11 cellular contexts compared by ENCODE assay signal in the genomic region with DNA sequence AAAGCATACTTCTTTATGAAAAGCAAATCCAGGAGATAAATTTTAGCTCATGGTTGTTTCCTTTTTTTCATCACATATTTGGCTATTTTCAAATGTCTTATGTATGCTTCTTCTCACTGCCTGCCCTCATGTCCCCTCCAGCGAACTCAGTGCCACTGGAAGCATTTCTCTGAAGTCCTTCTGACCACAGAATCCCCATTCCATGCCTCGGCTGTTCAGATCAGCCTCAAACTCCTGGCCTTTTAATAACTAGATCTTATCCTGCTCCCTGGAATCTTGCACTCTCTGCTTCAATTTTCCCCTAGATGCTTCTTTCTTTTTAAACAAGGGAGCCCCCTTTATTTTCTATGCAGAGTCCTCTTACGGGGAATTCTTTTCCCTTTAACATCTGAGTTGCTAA. TPM values are rescaled to one million over a fixed set of nuclear protein-coding genes. Genes with fewer than 3 reads are reported as not detected.
DNase-seq lines count a peak whose midpoint lies in the region; ATAC-seq and TF ChIP-seq lines count a peak whose summit lies in the region.
"Had no signal": no experiment of that assay in that cellular context is flagged by ENCODE, and none has a peak within 500 bp of the region (broad histone marks: within the 10 kb centered on the region; RNA-seq: fewer than 3 reads in every experiment).

No MANE protein-coding gene starts in this region.

- H3K4me2 ChIP-seq in skeletal muscle satellite cell (ENCODE audit: low read length): peak overlapping the region; percentile 21

- peaks cover 45% of the 10 kb centered on the region for H3K4me1 Mint-ChIP-seq in HFFc6 (ENCODE audit: low read depth)

- no peak for TF ChIP-seq CTCF in HFFc6 (IDR thresholded peaks at IDR 0.05)
- TF ChIP-seq CTCF in omental fat pad (IDR thresholded peaks at IDR 0.05): no peak

- H3K4me3 ChIP-seq in iPS-18a (ENCODE audit: low read length) (peak overlapping the region; percentile 72), skeletal muscle satellite cell (ENCODE audit: low read length) (no peak overlapping the region)

- H3K36me3 ChIP-seq in iPS-18a (ENCODE audit: control insufficient read depth, low read depth, low read length) (no peaks in the 10 kb centered on the region), skeletal muscle satellite cell (ENCODE audit: insufficient read depth, low read length) (peaks cover 13% of the 10 kb centered on the region)
- H3K36me3 ChIP-seq: pancreas had no signal

- H3K27me3 ChIP-seq in iPS-18a (ENCODE audit: control insufficient read depth, insufficient read depth, low read length): peaks cover 47% of the 10 kb centered on the region
- no peaks in the 10 kb centered on the region for H3K27me3 ChIP-seq in skeletal muscle satellite cell (ENCODE audit: control insufficient read depth, insufficient read depth, low read length)
- H3K27me3 ChIP-seq: pancreas had no signal

- ATAC-seq in SK-N-SH treated with all-trans-retinoic acid at 6 μM for 48 hours (peak; percentile 14), HG02852 (IDR thresholded peaks at IDR 0.05; ENCODE audit: unreplicated experiment) (no peak), omental fat pad (ENCODE audit: low FRiP score) (no peak)

- H3K9ac ChIP-seq in iPS-18a (ENCODE audit: low read length) (no peak overlapping the region), skeletal muscle satellite cell (ENCODE audit: low read depth, low read length) (no peak overlapping the region)

- peak overlapping the region; percentile 54 for H3K27ac Mint-ChIP-seq in HFFc6
- H3K27ac Mint-ChIP-seq: activated B cell treated with CpG ODN at 0.5 μM for 24 hours had no signal

- no peaks in the 10 kb centered on the region for H3K9me3 Mint-ChIP-seq in HFFc6
- H3K9me3 Mint-ChIP-seq: activated B cell treated with CpG ODN at 0.5 μM for 24 hours had no signal

- no peaks in the 10 kb centered on the region for H3K9me3 ChIP-seq in iPS-18a (ENCODE audit: control insufficient read depth, low read depth, low read length)
- no peaks in the 10 kb centered on the region for H3K9me3 ChIP-seq in skeletal muscle satellite cell (replicated peaks; ENCODE audit: low read length)
- H3K9me3 ChIP-seq: pancreas had no signal

- H3K4me1 ChIP-seq in iPS-18a (ENCODE audit: control insufficient read depth, low read depth, low read length): peaks cover 34% of the 10 kb centered on the region
- H3K4me1 ChIP-seq in skeletal muscle satellite cell (ENCODE audit: control insufficient read depth, insufficient read depth, low read length): peaks cover 32% of the 10 kb centered on the region

- H3K27me3 Mint-ChIP-seq in HFFc6 (ENCODE audit: insufficient read depth): no peaks in the 10 kb centered on the region

- H3K4me3 Mint-ChIP-seq in HFFc6: peak overlapping the region; percentile 71
- H3K4me3 Mint-ChIP-seq: activated B cell treated with CpG ODN at 0.5 μM for 24 hours had no signal

- peaks cover 22% of the 10 kb centered on the region for H3K36me3 Mint-ChIP-seq in HFFc6 (ENCODE audit: low read depth)

- H3K27ac ChIP-seq in iPS-18a (ENCODE audit: low read length): no peak overlapping the region
- H3K27ac ChIP-seq: HL-60 had no signal

- no peak for DNase-seq in HFFc6
- DNase-seq in NCI-H2107 treated with DMSO at 0.1 percent for 48 hours (lab: John Stamatoyannopoulos, UW; ENCODE audit: unreplicated experiment): no peak
- no peak for DNase-seq in omental fat pad (ENCODE audit: low spot score)
- DNase-seq: activated B cell treated with CpG ODN at 0.5 μM for 24 hours; activated effector memory CD4-positive, alpha-beta T cell treated with anti-CD3 and anti-CD28 coated beads, Interleukin-2, amount 50 U/mL, for 16 hours had no signal

TF ChIP-seq in SK-N-SH treated with all-trans-retinoic acid at 6 μM for 48 hours, 23 proteins besides CTCF, POLR2A, EP300 and RAD21:
- TF ChIP-seq, protein P1, sequence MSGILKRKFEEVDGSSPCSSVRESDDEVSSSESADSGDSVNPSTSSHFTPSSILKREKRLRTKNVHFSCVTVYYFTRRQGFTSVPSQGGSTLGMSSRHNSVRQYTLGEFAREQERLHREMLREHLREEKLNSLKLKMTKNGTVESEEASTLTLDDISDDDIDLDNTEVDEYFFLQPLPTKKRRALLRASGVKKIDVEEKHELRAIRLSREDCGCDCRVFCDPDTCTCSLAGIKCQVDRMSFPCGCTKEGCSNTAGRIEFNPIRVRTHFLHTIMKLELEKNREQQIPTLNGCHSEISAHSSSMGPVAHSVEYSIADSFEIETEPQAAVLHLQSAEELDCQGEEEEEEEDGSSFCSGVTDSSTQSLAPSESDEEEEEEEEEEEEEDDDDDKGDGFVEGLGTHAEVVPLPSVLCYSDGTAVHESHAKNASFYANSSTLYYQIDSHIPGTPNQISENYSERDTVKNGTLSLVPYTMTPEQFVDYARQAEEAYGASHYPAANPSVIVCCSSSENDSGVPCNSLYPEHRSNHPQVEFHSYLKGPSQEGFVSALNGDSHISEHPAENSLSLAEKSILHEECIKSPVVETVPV (CRISPR knock-in tag; IDR thresholded peaks at IDR 0.05): no peak
- TF ChIP-seq, protein P2, sequence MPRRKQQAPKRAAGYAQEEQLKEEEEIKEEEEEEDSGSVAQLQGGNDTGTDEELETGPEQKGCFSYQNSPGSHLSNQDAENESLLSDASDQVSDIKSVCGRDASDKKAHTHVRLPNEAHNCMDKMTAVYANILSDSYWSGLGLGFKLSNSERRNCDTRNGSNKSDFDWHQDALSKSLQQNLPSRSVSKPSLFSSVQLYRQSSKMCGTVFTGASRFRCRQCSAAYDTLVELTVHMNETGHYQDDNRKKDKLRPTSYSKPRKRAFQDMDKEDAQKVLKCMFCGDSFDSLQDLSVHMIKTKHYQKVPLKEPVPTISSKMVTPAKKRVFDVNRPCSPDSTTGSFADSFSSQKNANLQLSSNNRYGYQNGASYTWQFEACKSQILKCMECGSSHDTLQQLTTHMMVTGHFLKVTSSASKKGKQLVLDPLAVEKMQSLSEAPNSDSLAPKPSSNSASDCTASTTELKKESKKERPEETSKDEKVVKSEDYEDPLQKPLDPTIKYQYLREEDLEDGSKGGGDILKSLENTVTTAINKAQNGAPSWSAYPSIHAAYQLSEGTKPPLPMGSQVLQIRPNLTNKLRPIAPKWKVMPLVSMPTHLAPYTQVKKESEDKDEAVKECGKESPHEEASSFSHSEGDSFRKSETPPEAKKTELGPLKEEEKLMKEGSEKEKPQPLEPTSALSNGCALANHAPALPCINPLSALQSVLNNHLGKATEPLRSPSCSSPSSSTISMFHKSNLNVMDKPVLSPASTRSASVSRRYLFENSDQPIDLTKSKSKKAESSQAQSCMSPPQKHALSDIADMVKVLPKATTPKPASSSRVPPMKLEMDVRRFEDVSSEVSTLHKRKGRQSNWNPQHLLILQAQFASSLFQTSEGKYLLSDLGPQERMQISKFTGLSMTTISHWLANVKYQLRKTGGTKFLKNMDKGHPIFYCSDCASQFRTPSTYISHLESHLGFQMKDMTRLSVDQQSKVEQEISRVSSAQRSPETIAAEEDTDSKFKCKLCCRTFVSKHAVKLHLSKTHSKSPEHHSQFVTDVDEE (CRISPR knock-in tag; IDR thresholded peaks at IDR 0.05): no peak
- TF ChIP-seq, protein P3, sequence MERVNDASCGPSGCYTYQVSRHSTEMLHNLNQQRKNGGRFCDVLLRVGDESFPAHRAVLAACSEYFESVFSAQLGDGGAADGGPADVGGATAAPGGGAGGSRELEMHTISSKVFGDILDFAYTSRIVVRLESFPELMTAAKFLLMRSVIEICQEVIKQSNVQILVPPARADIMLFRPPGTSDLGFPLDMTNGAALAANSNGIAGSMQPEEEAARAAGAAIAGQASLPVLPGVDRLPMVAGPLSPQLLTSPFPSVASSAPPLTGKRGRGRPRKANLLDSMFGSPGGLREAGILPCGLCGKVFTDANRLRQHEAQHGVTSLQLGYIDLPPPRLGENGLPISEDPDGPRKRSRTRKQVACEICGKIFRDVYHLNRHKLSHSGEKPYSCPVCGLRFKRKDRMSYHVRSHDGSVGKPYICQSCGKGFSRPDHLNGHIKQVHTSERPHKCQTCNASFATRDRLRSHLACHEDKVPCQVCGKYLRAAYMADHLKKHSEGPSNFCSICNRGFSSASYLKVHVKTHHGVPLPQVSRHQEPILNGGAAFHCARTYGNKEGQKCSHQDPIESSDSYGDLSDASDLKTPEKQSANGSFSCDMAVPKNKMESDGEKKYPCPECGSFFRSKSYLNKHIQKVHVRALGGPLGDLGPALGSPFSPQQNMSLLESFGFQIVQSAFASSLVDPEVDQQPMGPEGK (CRISPR knock-in tag; IDR thresholded peaks at IDR 0.05; ENCODE audit: borderline replicate concordance): no peak
- TF ChIP-seq TOX (CRISPR knock-in tag; IDR thresholded peaks at IDR 0.05; ENCODE audit: borderline replicate concordance): no peak
- no peak for TF ChIP-seq ZC3H10 (CRISPR knock-in tag; IDR thresholded peaks at IDR 0.05)
- TF ChIP-seq, protein P4, sequence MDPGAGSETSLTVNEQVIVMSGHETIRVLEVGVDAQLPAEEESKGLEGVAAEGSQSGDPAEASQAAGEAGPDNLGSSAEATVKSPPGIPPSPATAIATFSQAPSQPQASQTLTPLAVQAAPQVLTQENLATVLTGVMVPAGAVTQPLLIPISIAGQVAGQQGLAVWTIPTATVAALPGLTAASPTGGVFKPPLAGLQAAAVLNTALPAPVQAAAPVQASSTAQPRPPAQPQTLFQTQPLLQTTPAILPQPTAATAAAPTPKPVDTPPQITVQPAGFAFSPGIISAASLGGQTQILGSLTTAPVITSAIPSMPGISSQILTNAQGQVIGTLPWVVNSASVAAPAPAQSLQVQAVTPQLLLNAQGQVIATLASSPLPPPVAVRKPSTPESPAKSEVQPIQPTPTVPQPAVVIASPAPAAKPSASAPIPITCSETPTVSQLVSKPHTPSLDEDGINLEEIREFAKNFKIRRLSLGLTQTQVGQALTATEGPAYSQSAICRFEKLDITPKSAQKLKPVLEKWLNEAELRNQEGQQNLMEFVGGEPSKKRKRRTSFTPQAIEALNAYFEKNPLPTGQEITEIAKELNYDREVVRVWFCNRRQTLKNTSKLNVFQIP (CRISPR knock-in tag; IDR thresholded peaks at IDR 0.05; ENCODE audit: borderline replicate concordance, low read depth): no peak
- no peak for TF ChIP-seq PPARA (CRISPR knock-in tag; IDR thresholded peaks at IDR 0.05; ENCODE audit: borderline replicate concordance)
- no peak for TF ChIP-seq ZNF70 (CRISPR knock-in tag; IDR thresholded peaks at IDR 0.05)

RNA-seq across cellular contexts. Expression of a gene that starts 10.1 kb away (rescaled TPM):
- 10 to 100 TPM; 48.6 to 69.3 (median 52.5) TPM for total RNA-seq in HFFc6 (2021; fragmentation: NEBNext Ultra II Directional; extraction: Animal tissue kit (Norgen Biotek cat#: 25700))
- total RNA-seq in skeletal muscle satellite cell (2012; rRNA removed): 26.9 and 32.3 TPM in 2 replicates
- 10 to 100 TPM; 10.3 to 23.3 (median 14.5) TPM for total RNA-seq in omental fat pad
